8 cellular contexts compared by ENCODE assay signal in the genomic region with DNA sequence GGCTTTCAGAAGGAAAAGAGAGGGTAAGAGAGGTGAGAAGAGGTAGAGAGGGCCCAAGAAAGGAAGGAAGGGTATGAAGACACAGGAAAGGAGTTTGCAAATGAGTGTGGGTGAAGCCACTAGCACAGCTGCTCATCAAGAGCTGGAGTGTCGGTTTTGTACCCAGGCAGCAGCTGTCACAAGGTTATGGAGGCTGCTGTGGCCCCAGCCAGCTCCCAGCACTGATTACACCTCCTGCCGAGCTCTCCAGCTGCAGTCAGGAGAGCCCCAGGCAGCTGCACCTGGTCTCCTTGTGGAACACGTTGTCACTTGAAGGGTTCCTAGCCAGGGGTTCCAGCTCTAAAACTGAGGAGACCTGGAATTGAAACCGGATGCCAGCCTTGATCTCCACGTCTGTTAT.
A peak's percentile ranks its signal among the peaks of the same experiment; 100 is the strongest.
DNase-seq lines count a peak whose midpoint lies in the region; ATAC-seq, FAIRE-seq and TF ChIP-seq lines count a peak whose summit lies in the region.

No MANE protein-coding gene starts in this region.

- no peaks in the 10 kb centered on the region for H3K79me1 ChIP-seq in H9 (ENCODE audit: insufficient read depth, low read depth, low read length, poor library complexity, severe bottlenecking)

- H3K4me2 ChIP-seq in HepG2 (ENCODE audit: low read depth, low read length) (peak overlapping the region; percentile 27; the same call in 1 of the 2 replicates), H9 (ENCODE audit: insufficient read depth, insufficient read length, low read length) (no peak overlapping the region)

- H3K27ac ChIP-seq in HepG2 (ENCODE audit: extremely low read length, insufficient read depth, low read length) (no peak overlapping the region), H9 (ENCODE audit: insufficient read length, low read depth, low read length) (no peak overlapping the region)

- H3K79me2 ChIP-seq in HepG2 (ENCODE audit: insufficient read depth, low read length) = no peaks in the 10 kb centered on the region
- H3K79me2 ChIP-seq in H9 (ENCODE audit: insufficient read depth, low read length) = no peaks in the 10 kb centered on the region

- intact Hi-C loops in HepG2 (cut with micrococcal nuclease; ENCODE audit: unreplicated experiment) = no loop called here

- no peak overlapping the region for H4K5ac ChIP-seq in H9 (ENCODE audit: insufficient read length, low read depth, low read length)

- H4K91ac ChIP-seq in H9 (ENCODE audit: insufficient read length, low read depth, low read length) = no peak overlapping the region

- 51% methylated on average over 4 of the region's 5 CpGs for WGBS in HepG2 (ENCODE audit: low lambda C conversion rate)
- WGBS in H9 (ENCODE audit: extremely low coverage, insufficient read length, low lambda C conversion rate) = no CpG with 5 or more reads among the region's 5 CpGs

- H3K9me3 Mint-ChIP-seq in H9 = no peaks in the 10 kb centered on the region

- H4K8ac ChIP-seq in H9 (replicated peaks; ENCODE audit: insufficient read length, low read depth, low read length) = no peak overlapping the region

- H3K27me3 Mint-ChIP-seq in H9 (ENCODE audit: low read depth) = no peaks in the 10 kb centered on the region; the same call in 1 of the 2 replicates

- H3K4me1 Mint-ChIP-seq in H9 = peaks cover 18 to 23% of the 10 kb centered on the region in 2 experiments

- H3K4me3 ChIP-seq in HepG2 (replicated peaks in 1 of 3; ENCODE audit: insufficient read depth in 1 of 3, low read depth in 2 of 3, low read length in 3 of 3) = no peak overlapping the region

- no peak for FAIRE-seq in HepG2 (lab: Jason Lieb, UNC)

- no peak overlapping the region for H2BK20ac ChIP-seq in H9 (ENCODE audit: low read depth, low read length, poor library complexity, severe bottlenecking)

- no peak overlapping the region for H2BK15ac ChIP-seq in H9 (ENCODE audit: low read depth, low read length)

- no peaks in the 10 kb centered on the region for H3K27me3 ChIP-seq in HepG2 (ENCODE audit: control insufficient read depth in 1 of 2, insufficient read depth in 2 of 2, low read length in 2 of 2)
- no peaks in the 10 kb centered on the region for H3K27me3 ChIP-seq in H9 (ENCODE audit: insufficient read depth, low read length)

- TF ChIP-seq POLR2A in HepG2 (IDR thresholded peaks at IDR 0.05; ENCODE audit: insufficient read depth in 1 of 2, low read depth in 2 of 2, low read length in 2 of 2) = no peak

- CTCF ChIA-PET in HepG2 (lab: Yijun Ruan, JAX; ENCODE audit: low intra/inter-chr PET ratio, low total read pairs) = no interaction called here

- H3K9ac ChIP-seq in HepG2 (ENCODE audit: insufficient read depth, low read depth, low read length) (peak overlapping the region; percentile 26; the same call in 1 of the 2 replicates), H9 (ENCODE audit: extremely low read depth, insufficient read length, low read length) (no peak overlapping the region)

- H3K36me3 Mint-ChIP-seq in H9 (ENCODE audit: insufficient read depth in 1 of 3, low read depth in 3 of 3) = no peaks in the 10 kb centered on the region

- no peak overlapping the region for H2BK120ac ChIP-seq in H9 (ENCODE audit: low read depth, low read length, poor library complexity, severe bottlenecking)

- no peak overlapping the region for H3K4ac ChIP-seq in H9 (ENCODE audit: low read depth, low read length)

- ATAC-seq in HG03066 (IDR thresholded peaks at IDR 0.05; ENCODE audit: low read depth, unreplicated experiment) (peak; percentile 88), HepG2 (peak; percentile 50)

- BruUV-seq in HepG2 (replicated peaks; lab: Mats Ljungman, UMichigan) = no TSS peak

- no peak overlapping the region for H2AK5ac ChIP-seq in H9 (ENCODE audit: insufficient read length, low read length)

- H4K20me1 ChIP-seq in HepG2 (ENCODE audit: insufficient read depth, low read length) (no peaks in the 10 kb centered on the region), H9 (ENCODE audit: control insufficient read depth, insufficient read depth, insufficient read length) (no peaks in the 10 kb centered on the region)

- no peak overlapping the region for H3K14ac ChIP-seq in H9 (ENCODE audit: insufficient read depth, low read length)

- H3T11ph ChIP-seq in H9 (ENCODE audit: low read length) = no peak overlapping the region

- TF ChIP-seq CTCF in HepG2 (CRISPR knock-in tag; IDR thresholded peaks at IDR 0.05) (no peak), H9 (conservative IDR thresholded peaks at IDR 0.05) (no peak)

- H2BK5ac ChIP-seq in H9 (ENCODE audit: insufficient read length, low read length) = no peak overlapping the region

- peaks cover 31% of the 10 kb centered on the region for H3K4me1 ChIP-seq in HepG2 (ENCODE audit: insufficient read depth, low read length)
- no peaks in the 10 kb centered on the region; the same call in 1 of the 2 replicates for H3K4me1 ChIP-seq in H9 (ENCODE audit: insufficient read depth, low read length)

- no peak overlapping the region for H3K18ac ChIP-seq in H9 (ENCODE audit: insufficient read length, low read depth, low read length)

- no peaks in the 10 kb centered on the region for H3K9me3 ChIP-seq in HepG2 (ENCODE audit: low read length)
- no peaks in the 10 kb centered on the region for H3K9me3 ChIP-seq in H9 (ENCODE audit: control insufficient read depth, low read depth, low read length)

- H3K23ac ChIP-seq in H9 (ENCODE audit: insufficient read length, low read depth, low read length) = no peak overlapping the region

- H3K56ac ChIP-seq in H9 (ENCODE audit: insufficient read length, low read depth, low read length) = no peak overlapping the region

- POLR2A ChIA-PET in HepG2 (lab: Yijun Ruan, JAX) = interaction anchor here (1.2 to 1.5 kb wide), 3 partner anchors 8 to 43 kb away, joined by 3 to 4 read pairs (median 4); no protein-coding TSS in a partner anchor

- in situ Hi-C loops in HepG2 (cut with HindIII; ENCODE audit: extremely low pct_ligation_motif_present, low pct_unique_long_range_greater_than_20kb) = no loop called here

- H3K23me2 ChIP-seq in H9 (ENCODE audit: insufficient read length, low read depth, low read length, poor library complexity, severe bottlenecking) = no peaks in the 10 kb centered on the region

- no peak overlapping the region for H3K4me3 Mint-ChIP-seq in H9

- H3K27ac Mint-ChIP-seq in H9 = no peak overlapping the region

- H2AFZ ChIP-seq in HepG2 (ENCODE audit: low read length) = no peak overlapping the region
- H2AFZ ChIP-seq in H9 (ENCODE audit: low read length) = no peak overlapping the region

- H3K36me3 ChIP-seq in HepG2 (replicated peaks in 1 of 2; ENCODE audit: control insufficient read depth in 1 of 2, insufficient read depth in 2 of 2, low read length in 2 of 2) = no peaks in the 10 kb centered on the region

- TF ChIP-seq RAD21 in HepG2 (CRISPR knock-in tag; IDR thresholded peaks at IDR 0.05) = no peak

- peak; percentile 26 for DNase-seq in stimulated activated CD4-positive, alpha-beta T cell treated with anti-CD3 and anti-CD28 coated beads, Interleukin-15, amount 100 ng/mL, for 24 hours
- DNase-seq in stimulated activated CD4-positive, alpha-beta T cell treated with anti-CD3 and anti-CD28 coated beads, Interleukin-4, amount 100 ng/mL, for 1 hour = no peak
- peak; percentile 74 for DNase-seq in NCI-H345 treated with DMSO at 0.1 percent for 48 hours (lab: John Stamatoyannopoulos, UW; ENCODE audit: unreplicated experiment)
- no peak for DNase-seq in HepG2 (ENCODE audit: low spot score)
- no peak for DNase-seq in H9
- DNase-seq in GM03348 (ENCODE audit: low spot score) = no peak
- DNase-seq in HuH-7 (ENCODE audit: low spot score) = no peak

- no peak overlapping the region for H2BK12ac ChIP-seq in H9 (ENCODE audit: insufficient read length, low read depth, low read length)

- TF ChIP-seq EP300 in HepG2 (IDR thresholded peaks at IDR 0.05; ENCODE audit: low read depth in 2 of 2, low read length in 2 of 2) (no peak), HepG2 (CRISPR knock-in tag; IDR thresholded peaks at IDR 0.05; ENCODE audit: borderline replicate concordance) (no peak)

TF ChIP-seq in HepG2, 621 proteins besides CTCF, POLR2A, EP300 and RAD21 (continues in another document):
- TF ChIP-seq, protein P1, sequence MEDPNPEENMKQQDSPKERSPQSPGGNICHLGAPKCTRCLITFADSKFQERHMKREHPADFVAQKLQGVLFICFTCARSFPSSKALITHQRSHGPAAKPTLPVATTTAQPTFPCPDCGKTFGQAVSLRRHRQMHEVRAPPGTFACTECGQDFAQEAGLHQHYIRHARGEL (CRISPR knock-in tag; IDR thresholded peaks at IDR 0.05) = no peak
- TF ChIP-seq TRIM24 (CRISPR knock-in tag; IDR thresholded peaks at IDR 0.05) (no peak), RARA (CRISPR knock-in tag; IDR thresholded peaks at IDR 0.05) (no peak), ZNF546 (CRISPR knock-in tag; conservative IDR thresholded peaks at IDR 0.05) (no peak)
- TF ChIP-seq, protein P2, sequence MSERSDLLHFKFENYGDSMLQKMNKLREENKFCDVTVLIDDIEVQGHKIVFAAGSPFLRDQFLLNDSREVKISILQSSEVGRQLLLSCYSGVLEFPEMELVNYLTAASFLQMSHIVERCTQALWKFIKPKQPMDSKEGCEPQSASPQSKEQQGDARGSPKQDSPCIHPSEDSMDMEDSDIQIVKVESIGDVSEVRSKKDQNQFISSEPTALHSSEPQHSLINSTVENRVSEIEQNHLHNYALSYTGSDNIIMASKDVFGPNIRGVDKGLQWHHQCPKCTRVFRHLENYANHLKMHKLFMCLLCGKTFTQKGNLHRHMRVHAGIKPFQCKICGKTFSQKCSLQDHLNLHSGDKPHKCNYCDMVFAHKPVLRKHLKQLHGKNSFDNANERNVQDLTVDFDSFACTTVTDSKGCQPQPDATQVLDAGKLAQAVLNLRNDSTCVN (CRISPR knock-in tag; IDR thresholded peaks at IDR 0.05; ENCODE audit: borderline replicate concordance) = no peak
- TF ChIP-seq, protein P3, sequence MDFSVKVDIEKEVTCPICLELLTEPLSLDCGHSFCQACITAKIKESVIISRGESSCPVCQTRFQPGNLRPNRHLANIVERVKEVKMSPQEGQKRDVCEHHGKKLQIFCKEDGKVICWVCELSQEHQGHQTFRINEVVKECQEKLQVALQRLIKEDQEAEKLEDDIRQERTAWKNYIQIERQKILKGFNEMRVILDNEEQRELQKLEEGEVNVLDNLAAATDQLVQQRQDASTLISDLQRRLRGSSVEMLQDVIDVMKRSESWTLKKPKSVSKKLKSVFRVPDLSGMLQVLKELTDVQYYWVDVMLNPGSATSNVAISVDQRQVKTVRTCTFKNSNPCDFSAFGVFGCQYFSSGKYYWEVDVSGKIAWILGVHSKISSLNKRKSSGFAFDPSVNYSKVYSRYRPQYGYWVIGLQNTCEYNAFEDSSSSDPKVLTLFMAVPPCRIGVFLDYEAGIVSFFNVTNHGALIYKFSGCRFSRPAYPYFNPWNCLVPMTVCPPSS (IDR thresholded peaks at IDR 0.05) = no peak

Comparison
In these comparisons a context has a peak if more than half of its experiments do, and no peak if none do; other contexts are left out.
1. DNase-seq: peak in stimulated activated CD4-positive, alpha-beta T cell treated with anti-CD3 and anti-CD28 coated beads, Interleukin-15, amount 100 ng/mL, for 24 hours (single experiment) and NCI-H345 treated with DMSO at 0.1 percent for 48 hours (single experiment); none in stimulated activated CD4-positive, alpha-beta T cell treated with anti-CD3 and anti-CD28 coated beads, Interleukin-4, amount 100 ng/mL, for 1 hour (single experiment), HepG2 (single experiment), H9 (single experiment), GM03348 (single experiment) and HuH-7 (single experiment).